In the genomic region with DNA sequence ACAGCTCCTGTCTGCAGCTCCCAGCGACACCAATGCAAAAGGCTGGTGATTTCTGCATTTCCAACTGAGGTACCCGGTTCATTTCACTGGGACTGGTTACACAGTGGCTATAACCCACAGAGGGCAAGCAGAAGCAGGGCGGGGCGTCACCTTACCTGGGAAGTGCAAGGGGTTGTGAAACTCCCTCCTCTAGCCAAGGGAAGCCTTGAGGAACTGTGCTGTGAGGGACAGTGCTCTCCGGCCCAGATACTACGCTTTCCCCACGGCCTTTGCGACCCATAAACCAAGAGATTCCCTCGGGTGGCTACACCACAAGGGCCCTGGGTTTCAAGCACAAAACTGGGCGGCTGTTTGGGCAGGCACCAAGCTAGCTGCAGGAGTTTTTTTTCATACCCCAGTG, we compare ENCODE assay signal across 26 cellular contexts.
"Had no signal": no experiment of that assay in that cellular context is flagged by ENCODE, and none has a peak within 500 bp of the region (broad histone marks: within the 10 kb centered on the region; RNA-seq: fewer than 3 reads in every experiment).

No MANE protein-coding gene starts in this region.

- DNase-seq: activated CD4-positive, alpha-beta T cell treated with anti-CD3 and anti-CD28 coated beads for 1 hour; activated CD4-positive, alpha-beta T cell treated with anti-CD3 and anti-CD28 coated beads, Interleukin-2, amount 50 U/mL, for 1 hour; activated CD8-positive, alpha-beta T cell treated with anti-CD3 and anti-CD28 coated beads for 36 hours; activated naive CD8-positive, alpha-beta T cell treated with anti-CD3 and anti-CD28 coated beads, Interleukin-2, amount 50 U/mL, for 24 hours; activated T-cell treated with anti-CD3 and anti-CD28 coated beads, Interleukin-2, amount 50 U/mL, for 48 hours; amygdala; central memory CD4-positive, alpha-beta T cell; dermis blood vessel endothelial cell; effector CD4-positive, alpha-beta T cell; esophagus squamous epithelium; foreskin melanocyte; heart right ventricle; left ventricle myocardium superior; naive thymus-derived CD8-positive, alpha-beta T cell; posterior cingulate gyrus; stimulated activated CD4-positive, alpha-beta T cell treated with anti-CD3 and anti-CD28 coated beads, Interleukin-15, amount 100 ng/mL, for 24 hours; stimulated activated CD4-positive, alpha-beta T cell treated with anti-CD3 and anti-CD28 coated beads, Interleukin-2, amount 100 ng/mL, for 24 hours; stimulated activated naive CD8-positive, alpha-beta T cell treated with anti-CD3 and anti-CD28 coated beads, Interleukin-15, Interleukin-2, amounts not matched to agents 100 U/mL and 50 U/mL, for 24 hours; T-helper 2 cell; testis; trophoblast cell; uterus had no signal

- ATAC-seq: activated CD8-positive, alpha-beta T cell treated with anti-CD3 and anti-CD28 coated beads for 36 hours; activated naive CD8-positive, alpha-beta T cell treated with anti-CD3 and anti-CD28 coated beads, Interleukin-2, amount 50 U/mL, for 24 hours; heart right ventricle; left ventricle myocardium superior; naive thymus-derived CD8-positive, alpha-beta T cell; right cardiac atrium; stimulated activated naive CD8-positive, alpha-beta T cell treated with anti-CD3 and anti-CD28 coated beads, Interleukin-15, Interleukin-2, amounts not matched to agents 100 U/mL and 50 U/mL, for 24 hours; WTC11 had no signal

- H3K27ac ChIP-seq: breast epithelium, epithelial cell of prostate, esophagus squamous epithelium, heart right ventricle, testis, uterus had no signal

- H3K4me3 ChIP-seq: breast epithelium, esophagus squamous epithelium, heart right ventricle, testis, uterus had no signal

- H3K36me3 ChIP-seq: breast epithelium, esophagus squamous epithelium, heart right ventricle, uterus had no signal

- H3K27me3 ChIP-seq: breast epithelium, esophagus squamous epithelium, heart right ventricle, testis, uterus had no signal

- H3K9me3 ChIP-seq: breast epithelium, testis, uterus had no signal

- H3K4me1 ChIP-seq: breast epithelium, testis, uterus had no signal
